ENCODE assay signal across 5 cellular contexts in the genomic region with DNA sequence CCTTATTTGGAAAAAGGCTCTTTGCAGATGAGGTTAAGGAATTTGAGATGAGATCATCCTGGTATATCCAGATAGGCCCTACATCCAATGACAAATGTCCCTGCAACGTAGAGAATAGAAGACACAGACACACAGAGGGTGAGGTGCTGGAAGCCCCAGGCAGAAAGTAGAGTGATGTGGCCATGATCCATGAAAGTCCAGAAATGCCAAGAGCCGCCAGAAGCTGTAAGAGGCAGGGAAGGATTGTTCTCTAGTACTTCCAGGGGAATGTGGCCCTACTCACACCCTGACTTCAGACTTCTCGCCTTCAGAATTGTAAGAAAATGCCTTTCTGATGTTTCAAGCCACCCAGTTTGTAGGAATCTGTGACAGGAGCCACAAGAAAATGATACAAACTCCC. TPM values are rescaled to one million over a fixed set of nuclear protein-coding genes. Genes with fewer than 3 reads are reported as not detected.
"Had no signal": no experiment of that assay in that cellular context is flagged by ENCODE, and none has a peak within 500 bp of the region (broad histone marks: within the 10 kb centered on the region; RNA-seq: fewer than 3 reads in every experiment).

No MANE protein-coding gene starts in this region.

RNA-seq across cellular contexts. Expression of gene GSTA2, which starts 15.9 kb away (rescaled TPM):
- total RNA-seq: lung microvascular endothelial cell, mononuclear cell, neural crest cell, omental fat pad, subcutaneous adipose tissue had no signal

RNA-seq across cellular contexts. Expression of gene GSTA1, which starts 56.3 kb away (rescaled TPM):
- total RNA-seq: lung microvascular endothelial cell, mononuclear cell, neural crest cell, omental fat pad, subcutaneous adipose tissue had no signal
